In genomic region chr12:79547735-79548347, GRCh38 we compare ENCODE assay signal across 8 cellular contexts.
A peak's percentile ranks its signal among the peaks of the same experiment; 100 is the strongest.
DNase-seq lines count a peak whose midpoint lies in the region; ATAC-seq and TF ChIP-seq lines count a peak whose summit lies in the region.

No MANE protein-coding gene starts in this region.

- peak; percentile 92 for ATAC-seq in GM19438 (IDR thresholded peaks at IDR 0.05; ENCODE audit: low read depth, unreplicated experiment)

- H3K4me3 ChIP-seq in epithelial cell of proximal tubule (ENCODE audit: low read depth, low read length): no peak overlapping the region

- TF ChIP-seq CTCF in epithelial cell of proximal tubule (conservative IDR thresholded peaks at IDR 0.05; ENCODE audit: low read depth, low read length): peak; percentile 80

- DNase-seq in NCI-H2081 (lab: John Stamatoyannopoulos, UW) (peak; percentile 43 to 61), NCI-H2081 treated with DMSO at 0.1 percent for 48 hours (lab: John Stamatoyannopoulos, UW) (no peak), HS-5 (ENCODE audit: low read depth) (peak; percentile 62), RPMI7951 (ENCODE audit: low read depth) (peak; percentile 64), epithelial cell of proximal tubule (ENCODE audit: low read depth) (peak; percentile 32), midbrain (lab: John Stamatoyannopoulos, UW) (peak; percentile 43), GOT3 (lab: John Stamatoyannopoulos, UW) (no peak)

Comparison
In these comparisons a context has a peak if more than half of its experiments do, and no peak if none do; other contexts are left out.
1. DNase-seq: peak in NCI-H2081 (2 of 2), HS-5 (single experiment), RPMI7951 (single experiment), epithelial cell of proximal tubule (single experiment) and midbrain (single experiment); none in NCI-H2081 treated with DMSO at 0.1 percent for 48 hours (single experiment) and GOT3 (single experiment).